Comparison of ENCODE assay signal across 10 cellular contexts in genomic region chr5:141338538-141339306, GRCh38. TPM values are rescaled to one million over a fixed set of nuclear protein-coding genes. Genes with fewer than 3 reads are reported as not detected.
DNase-seq lines count a peak whose midpoint lies in the region; ATAC-seq, FAIRE-seq and TF ChIP-seq lines count a peak whose summit lies in the region.
"Had no signal": no experiment of that assay in that cellular context is flagged by ENCODE, and none has a peak within 500 bp of the region (broad histone marks: within the 10 kb centered on the region; RNA-seq: fewer than 3 reads in every experiment).

PCDHGA2 (plus strand) TSS chr5:141338760.

- no peak within 1 kb of the TSS for H3K4me3 Mint-ChIP-seq in activated T-cell treated with anti-CD3 and anti-CD28 coated beads, Interleukin-2, amount 50 U/mL, for 24 hours
- H3K4me3 Mint-ChIP-seq: activated B cell treated with CpG ODN at 0.5 μM for 24 hours; naive thymus-derived CD8-positive, alpha-beta T cell had no signal

- CTCF ChIA-PET in BJ (lab: Yijun Ruan, JAX) = interaction anchor here (0.6 to 2.9 kb wide), 27 partner anchors 9 to 281 kb away, joined by 3 to 37 read pairs (median 4); partner anchors contain the start of genes PCDHGA1, PCDHGA10, PCDHGA4 and PCDHGA6

- H3K4me1 ChIP-seq in HUES6 (ENCODE audit: control insufficient read depth, insufficient read depth, low read length) = no peaks in the 10 kb centered on the region

- no peak for DNase-seq in BJ (ENCODE audit: low read depth)
- peak; percentile 38 for DNase-seq in bronchial epithelial cell (ENCODE audit: low read depth)
- DNase-seq in lung microvascular endothelial cell (ENCODE audit: low read depth in 2 of 2) = peak; percentile 42 to 56
- no peak for DNase-seq in DMS153 (lab: John Stamatoyannopoulos, UW)
- DNase-seq in activated T-cell treated with anti-CD3 and anti-CD28 coated beads, Interleukin-2, amount 50 U/mL, for 24 hours = no peak
- DNase-seq in C1 segment of cervical spinal cord (lab: John Stamatoyannopoulos, UW) = no peak
- DNase-seq: activated B cell treated with CpG ODN at 0.5 μM for 24 hours; naive thymus-derived CD8-positive, alpha-beta T cell had no signal

- H3K27me3 ChIP-seq in BJ (ENCODE audit: control insufficient read depth, insufficient read depth, low read length) = no peaks in the 10 kb centered on the region
- no peaks in the 10 kb centered on the region for H3K27me3 ChIP-seq in HUES6 (ENCODE audit: control insufficient read depth, insufficient read depth, low read length)
- no peaks in the 10 kb centered on the region for H3K27me3 ChIP-seq in bronchial epithelial cell (ENCODE audit: control insufficient read depth, insufficient read depth, low read length)

- peak within 1 kb of the TSS; percentile 38 for H3K4me3 ChIP-seq in BJ (ENCODE audit: low read depth, low read length)
- H3K4me3 ChIP-seq in HUES6 (ENCODE audit: low read depth, low read length) = 0 out of 2 replicates have a peak within 1 kb of the TSS, but pooled peaks have one; percentile 25
- H3K4me3 ChIP-seq in bronchial epithelial cell (ENCODE audit: low read depth, low read length) = peak within 1 kb of the TSS; percentile 14

- H3K27ac Mint-ChIP-seq in activated T-cell treated with anti-CD3 and anti-CD28 coated beads, Interleukin-2, amount 50 U/mL, for 24 hours = no peak within 1 kb of the TSS
- H3K27ac Mint-ChIP-seq: activated B cell treated with CpG ODN at 0.5 μM for 24 hours had no signal

- POLR2A ChIA-PET in BJ (lab: Charles Lee) = no interaction called here

- peaks cover 17% of the 10 kb centered on the region for H3K36me3 Mint-ChIP-seq in activated T-cell treated with anti-CD3 and anti-CD28 coated beads, Interleukin-2, amount 50 U/mL, for 24 hours (ENCODE audit: low read depth)

- FAIRE-seq in bronchial epithelial cell (lab: Jason Lieb, UNC) = no peak

- H3K27ac ChIP-seq in HUES6 (ENCODE audit: low read depth, low read length) = no peak within 1 kb of the TSS

- no peak within 1 kb of the TSS for H3K9ac ChIP-seq in HUES6 (ENCODE audit: low read length)

- ATAC-seq in HG03097 (IDR thresholded peaks at IDR 0.05; ENCODE audit: low FRiP score, unreplicated experiment) = no peak
- ATAC-seq: naive thymus-derived CD8-positive, alpha-beta T cell had no signal

- TF ChIP-seq CTCF in BJ (IDR thresholded peaks at IDR 0.05; ENCODE audit: insufficient read depth, low read depth, low read length) (peak; percentile 66), bronchial epithelial cell (IDR thresholded peaks at IDR 0.05; ENCODE audit: insufficient read depth, low read length, severe bottlenecking) (peak; percentile 39)

- H3K36me3 ChIP-seq in BJ (ENCODE audit: control insufficient read depth, insufficient read depth, low read length) (no peaks in the 10 kb centered on the region), HUES6 (ENCODE audit: control insufficient read depth, insufficient read depth, low read length) (no peaks in the 10 kb centered on the region), bronchial epithelial cell (ENCODE audit: control insufficient read depth, insufficient read depth, low read length) (no peaks in the 10 kb centered on the region)

- peaks cover 4% of the 10 kb centered on the region for H3K4me1 Mint-ChIP-seq in activated T-cell treated with anti-CD3 and anti-CD28 coated beads, Interleukin-2, amount 50 U/mL, for 24 hours (ENCODE audit: low read depth)

- H3K27me3 Mint-ChIP-seq in activated T-cell treated with anti-CD3 and anti-CD28 coated beads, Interleukin-2, amount 50 U/mL, for 24 hours = peaks cover 94% of the 10 kb centered on the region

- peaks cover 74% of the 10 kb centered on the region for H3K9me3 Mint-ChIP-seq in activated T-cell treated with anti-CD3 and anti-CD28 coated beads, Interleukin-2, amount 50 U/mL, for 24 hours

- peaks cover 34% of the 10 kb centered on the region for H3K9me3 ChIP-seq in HUES6 (ENCODE audit: control insufficient read depth, insufficient read depth, low read depth, low read length)

RNA-seq across cellular contexts. Expression of gene PCDHGA2, which starts in this region (rescaled TPM):
- 6.7 and 6.8 TPM in 2 replicates for polyA plus RNA-seq in BJ (2011; rRNA removed)
- 5.5 and 7.4 TPM in 2 replicates for polyA minus RNA-seq in BJ (2011; rRNA and poly(A)+ RNA removed)
- under 0.01 and 0.26 TPM in 2 replicates for total RNA-seq in bronchial epithelial cell
- 0.65 and 0.79 TPM in 2 replicates for total RNA-seq in lung microvascular endothelial cell
- polyA plus RNA-seq: naive thymus-derived CD8-positive, alpha-beta T cell had no signal

Comparison
In these comparisons a context has a peak if more than half of its experiments do, and no peak if none do; other contexts are left out.
1. Peak in DNase-seq and H3K4me3 ChIP-seq in bronchial epithelial cell; RNA of the gene not detected or under 1 TPM.
2. Peak in DNase-seq in lung microvascular endothelial cell; RNA of the gene not detected or under 1 TPM.